11 cellular contexts compared by ENCODE assay signal in the genomic region with DNA sequence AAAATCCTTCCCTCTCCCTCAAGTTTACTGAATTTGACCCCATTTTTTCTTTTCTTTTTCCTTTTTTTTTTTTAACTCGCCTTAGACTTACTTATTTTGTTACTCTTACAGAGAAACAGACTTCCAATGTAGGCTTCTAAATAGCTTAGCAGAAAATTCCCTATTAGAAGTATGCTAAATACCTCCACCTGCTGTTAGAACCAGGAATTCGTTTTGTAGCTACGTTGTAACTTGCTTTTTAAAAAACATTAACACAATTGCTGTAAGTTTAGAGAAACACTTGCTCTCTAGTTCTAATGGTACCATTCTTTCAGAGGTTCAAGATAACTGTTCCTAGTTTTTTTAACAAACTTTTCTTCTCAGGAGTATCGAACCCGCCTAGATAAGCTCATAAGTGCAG.
A peak's percentile ranks its signal among the peaks of the same experiment; 100 is the strongest.
DNase-seq lines count a peak whose midpoint lies in the region; ATAC-seq and TF ChIP-seq lines count a peak whose summit lies in the region.
"Had no signal": no experiment of that assay in that cellular context is flagged by ENCODE, and none has a peak within 500 bp of the region (broad histone marks: within the 10 kb centered on the region; RNA-seq: fewer than 3 reads in every experiment).

No MANE protein-coding gene starts in this region.

- H3K27me3 Mint-ChIP-seq in Caco-2 (ENCODE audit: insufficient read depth, unreplicated experiment): peaks cover 3% of the 10 kb centered on the region
- H3K27me3 Mint-ChIP-seq in effector memory CD8-positive, alpha-beta T cell: no peaks in the 10 kb centered on the region
- H3K27me3 Mint-ChIP-seq: central memory CD8-positive, alpha-beta T cell; stimulated activated naive CD8-positive, alpha-beta T cell treated with anti-CD3 and anti-CD28 coated beads, Interleukin-15, Interleukin-2, amounts not matched to agents 100 ng/mL and 50 ng/mL, for 24 hours had no signal

- ATAC-seq in HG03045 (IDR thresholded peaks at IDR 0.05; ENCODE audit: unreplicated experiment): no peak
- no peak for ATAC-seq in HG03442 (IDR thresholded peaks at IDR 0.05; ENCODE audit: unreplicated experiment)
- ATAC-seq in effector memory CD8-positive, alpha-beta T cell (replicated peaks): no peak

- TF ChIP-seq CTCF in Caco-2 (IDR thresholded peaks at IDR 0.05; ENCODE audit: insufficient read depth in 1 of 2, low read depth in 1 of 2, low read length in 1 of 2, severe bottlenecking in 1 of 2, unreplicated experiment in 1 of 2) (peak; percentile 36 to 56), VCaP (conservative IDR thresholded peaks at IDR 0.05) (peak; percentile 63), kidney epithelial cell (IDR thresholded peaks at IDR 0.05; ENCODE audit: insufficient read depth, low read length, poor library complexity, severe bottlenecking) (peak; percentile 51)

- no TSS peak for BruUV-seq in Caco-2 (replicated peaks; lab: Mats Ljungman, UMichigan)

- H3K4me3 ChIP-seq in Caco-2 (ENCODE audit: low read depth, low read length) (no peak overlapping the region), H7 (ENCODE audit: insufficient read depth, low read depth, low read length) (no peak overlapping the region), kidney epithelial cell (ENCODE audit: low read depth, low read length) (no peak overlapping the region)

- no peak overlapping the region for H3K4me3 Mint-ChIP-seq in Caco-2 (ENCODE audit: unreplicated experiment)
- no peak overlapping the region for H3K4me3 Mint-ChIP-seq in effector memory CD8-positive, alpha-beta T cell
- H3K4me3 Mint-ChIP-seq: central memory CD8-positive, alpha-beta T cell; stimulated activated naive CD8-positive, alpha-beta T cell treated with anti-CD3 and anti-CD28 coated beads, Interleukin-15, Interleukin-2, amounts not matched to agents 100 ng/mL and 50 ng/mL, for 24 hours had no signal

- H3K27ac Mint-ChIP-seq in Caco-2 (ENCODE audit: unreplicated experiment): no peak overlapping the region
- no peak overlapping the region for H3K27ac Mint-ChIP-seq in effector memory CD8-positive, alpha-beta T cell
- H3K27ac Mint-ChIP-seq: stimulated activated naive CD8-positive, alpha-beta T cell treated with anti-CD3 and anti-CD28 coated beads, Interleukin-15, Interleukin-2, amounts not matched to agents 100 ng/mL and 50 ng/mL, for 24 hours had no signal

- DNase-seq in Caco-2: peak in 1 of 2 experiments; percentile 9
- DNase-seq in H7: peak; percentile 43
- DNase-seq in kidney epithelial cell (ENCODE audit: low read depth): no peak
- DNase-seq in effector memory CD8-positive, alpha-beta T cell: no peak
- DNase-seq: kidney glomerular epithelial cell, RPMI8226 had no signal

- H3K27me3 ChIP-seq in Caco-2 (replicated peaks; ENCODE audit: control insufficient read depth, insufficient read depth, low read length): no peaks in the 10 kb centered on the region
- H3K27me3 ChIP-seq in H7 (ENCODE audit: control insufficient read depth, insufficient read depth, low read length): no peaks in the 10 kb centered on the region
- no peaks in the 10 kb centered on the region for H3K27me3 ChIP-seq in kidney epithelial cell (ENCODE audit: control insufficient read depth, insufficient read depth, low read length)

- H3K36me3 ChIP-seq in Caco-2 (ENCODE audit: control insufficient read depth, insufficient read depth, low read length) (no peaks in the 10 kb centered on the region), H7 (replicated peaks; ENCODE audit: control insufficient read depth, insufficient read depth, low read length) (no peaks in the 10 kb centered on the region), kidney epithelial cell (ENCODE audit: control insufficient read depth, insufficient read depth, low read length) (no peaks in the 10 kb centered on the region)

- intact Hi-C loops in Caco-2 (cut with micrococcal nuclease; ENCODE audit: unreplicated experiment): loop anchor here (1.0 kb wide), 1 partner anchor 85 kb away; no protein-coding TSS in a partner anchor

- H3K27ac ChIP-seq in VCaP: no peak overlapping the region

- CTCF ChIA-PET in Caco-2 (lab: Charles Lee): interaction anchor here (0.6 to 1.7 kb wide), 7 partner anchors 15 to 120 kb away, joined by 3 to 37 read pairs (median 5); no protein-coding TSS in a partner anchor

- no peaks in the 10 kb centered on the region for H3K4me1 ChIP-seq in Caco-2

- POLR2A ChIA-PET in Caco-2 (lab: Charles Lee): interaction anchor here (0.6 kb wide), 3 partner anchors 73 to 723 kb away, joined by 3 read pairs; a partner anchor contains a TSS

- H3K9me3 ChIP-seq in Caco-2: no peaks in the 10 kb centered on the region

- no peaks in the 10 kb centered on the region for H3K36me3 Mint-ChIP-seq in Caco-2 (ENCODE audit: insufficient read depth, unreplicated experiment)
- H3K36me3 Mint-ChIP-seq in effector memory CD8-positive, alpha-beta T cell (ENCODE audit: insufficient read depth): no peaks in the 10 kb centered on the region

- H3K9me3 Mint-ChIP-seq in Caco-2 (ENCODE audit: unreplicated experiment): no peaks in the 10 kb centered on the region
- peaks cover 2 to 4% of the 10 kb centered on the region in 2 donors for H3K9me3 Mint-ChIP-seq in effector memory CD8-positive, alpha-beta T cell
- H3K9me3 Mint-ChIP-seq: central memory CD8-positive, alpha-beta T cell had no signal

- H3K4me1 Mint-ChIP-seq in Caco-2 (ENCODE audit: low read depth, unreplicated experiment): no peaks in the 10 kb centered on the region
- no peaks in the 10 kb centered on the region for H3K4me1 Mint-ChIP-seq in effector memory CD8-positive, alpha-beta T cell (ENCODE audit: low read depth in 2 of 2)
- H3K4me1 Mint-ChIP-seq: central memory CD8-positive, alpha-beta T cell had no signal
